ENCODE assay signal across 22 cellular contexts in the genomic region with DNA sequence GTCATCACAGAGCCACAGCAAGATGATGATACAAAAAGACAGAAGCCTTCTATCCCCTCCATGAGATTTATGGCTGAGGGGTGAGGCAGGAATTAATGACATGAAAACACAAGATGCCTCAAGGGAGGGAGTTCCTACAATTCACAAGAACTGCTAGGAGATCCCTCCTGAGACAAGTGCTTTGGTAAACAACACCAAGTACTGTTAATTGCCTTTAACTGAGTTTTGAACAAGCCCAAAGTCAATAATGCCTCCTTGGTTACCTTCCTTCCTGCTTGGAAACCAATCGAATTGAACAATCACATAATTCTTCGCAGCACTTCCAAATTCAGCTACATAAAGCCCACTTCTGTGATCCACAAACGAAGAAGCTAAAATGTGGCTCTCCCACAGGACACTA. TPM values are rescaled to one million over a fixed set of nuclear protein-coding genes. Genes with fewer than 3 reads are reported as not detected.
A peak's percentile ranks its signal among the peaks of the same experiment; 100 is the strongest.
DNase-seq lines count a peak whose midpoint lies in the region; ATAC-seq and TF ChIP-seq lines count a peak whose summit lies in the region.
"Had no signal": no experiment of that assay in that cellular context is flagged by ENCODE, and none has a peak within 500 bp of the region (broad histone marks: within the 10 kb centered on the region; RNA-seq: fewer than 3 reads in every experiment).

No MANE protein-coding gene starts in this region.

- 0 out of 2 replicates have a peak, but pooled peaks cover 3% of the 10 kb centered on the region for H3K9me2 ChIP-seq in GM23338 (ENCODE audit: insufficient read depth)

- H3K4me3 Mint-ChIP-seq in GM23338 (no peak overlapping the region), T-helper 17 cell (no peak overlapping the region)
- H3K4me3 Mint-ChIP-seq: CD4-positive, CD25-positive, alpha-beta regulatory T cell; T-helper 2 cell treated with Interferon-gamma antibody and Interleukin-4, amounts not matched to agents 5 μg/mL and 100 μg/mL, for 36 hours had no signal

- no peak for TF ChIP-seq CTCF in GM23338 (conservative IDR thresholded peaks at IDR 0.05; ENCODE audit: low read depth in 2 of 2)
- TF ChIP-seq CTCF in GM20000 (IDR thresholded peaks at IDR 0.05; ENCODE audit: extremely low read depth, missing control alignments) = no peak

- H3K4me2 ChIP-seq in GM23338 = peak overlapping the region; percentile 27; the same call in 1 of the 2 replicates

- no peaks in the 10 kb centered on the region for H3K9me3 ChIP-seq in T-helper 17 cell (ENCODE audit: control insufficient read depth, low read length, poor library complexity, severe bottlenecking)
- H3K9me3 ChIP-seq: HAP-1, Peyer's patch had no signal

- H3K4me3 ChIP-seq in GM23338 = no peak overlapping the region
- H3K4me3 ChIP-seq: GM23248, HAP-1, Peyer's patch had no signal

- peaks cover 4% of the 10 kb centered on the region for H3K27me3 Mint-ChIP-seq in GM23338 (ENCODE audit: insufficient read depth, low read depth, poor library complexity)
- peaks cover 35% of the 10 kb centered on the region for H3K27me3 Mint-ChIP-seq in T-helper 17 cell

- H3K27ac Mint-ChIP-seq in GM23338 (no peak overlapping the region), T-helper 17 cell (no peak overlapping the region)
- H3K27ac Mint-ChIP-seq: CD4-positive, CD25-positive, alpha-beta regulatory T cell; T-helper 2 cell treated with Interferon-gamma antibody and Interleukin-4, amounts not matched to agents 5 μg/mL and 100 μg/mL, for 36 hours had no signal

- H4K20me1 ChIP-seq in GM23338 (replicated peaks; ENCODE audit: insufficient read depth) = peaks cover 95% of the 10 kb centered on the region

- H3K27ac ChIP-seq in GM23338 (ENCODE audit: low read depth) = no peak overlapping the region
- H3K27ac ChIP-seq: GM23248, Peyer's patch had no signal

- H3K4me1 ChIP-seq in GM23338 (ENCODE audit: insufficient read depth) = peaks cover 66% of the 10 kb centered on the region
- H3K4me1 ChIP-seq: Peyer's patch had no signal

- H3K9me3 Mint-ChIP-seq in GM23338 = no peaks in the 10 kb centered on the region
- H3K9me3 Mint-ChIP-seq: T-helper 2 cell treated with Interferon-gamma antibody and Interleukin-4, amounts not matched to agents 5 μg/mL and 100 μg/mL, for 36 hours had no signal

- H3K36me3 Mint-ChIP-seq in GM23338 (ENCODE audit: low read depth) (peaks cover 4% of the 10 kb centered on the region), T-helper 17 cell (ENCODE audit: low read depth) (no peaks in the 10 kb centered on the region)
- H3K36me3 Mint-ChIP-seq: CD4-positive, CD25-positive, alpha-beta regulatory T cell had no signal

- H3F3A ChIP-seq in GM23338 (replicated peaks; ENCODE audit: low read depth) = no peaks in the 10 kb centered on the region

- H3K79me2 ChIP-seq in GM23338 (replicated peaks; ENCODE audit: insufficient read depth) = peaks cover 100% of the 10 kb centered on the region

- no peaks in the 10 kb centered on the region for H3K27me3 ChIP-seq in GM23338 (ENCODE audit: insufficient read depth)
- H3K27me3 ChIP-seq: Peyer's patch had no signal

- no peak overlapping the region for H2AFZ ChIP-seq in GM23338
- H2AFZ ChIP-seq: GM23248 had no signal

- H3K36me3 ChIP-seq in GM23338 (ENCODE audit: insufficient read depth) = no peaks in the 10 kb centered on the region
- H3K36me3 ChIP-seq: HAP-1, Peyer's patch had no signal

- H3K4me1 Mint-ChIP-seq in GM23338 (peaks cover 52% of the 10 kb centered on the region), T-helper 17 cell (no peaks in the 10 kb centered on the region)
- H3K4me1 Mint-ChIP-seq: CD4-positive, CD25-positive, alpha-beta regulatory T cell had no signal

- ATAC-seq in GM23338 (no peak), GM21367 (IDR thresholded peaks at IDR 0.05; ENCODE audit: unreplicated experiment) (no peak), T-helper 17 cell (no peak)
- ATAC-seq: SK-N-SH treated with all-trans-retinoic acid at 6 μM for 48 hours had no signal

- DNase-seq in DMS79 (lab: John Stamatoyannopoulos, UW) (peak; percentile 89), GM23338 (ENCODE audit: low spot score) (no peak), NCI-H187 (lab: John Stamatoyannopoulos, UW) (peak; percentile 69 to 85), NCI-H345 (lab: John Stamatoyannopoulos, UW) (peak; percentile 36), GM20000 (ENCODE audit: low spot score) (no peak), T-helper 17 cell (no peak), glomerular visceral epithelial cell (ENCODE audit: extremely low spot score) (no peak)
- DNase-seq: CD4-positive, CD25-positive, alpha-beta regulatory T cell; EL; GF-D8; GM23248; KG1; NCI-H1092; NCI-H1930; NCI-H526; Peyer's patch had no signal

TF ChIP-seq in GM23338, 12 proteins besides CTCF, POLR2A, EP300 and RAD21 (continues in another document):
- TF ChIP-seq NANOG (IDR thresholded peaks at IDR 0.05; ENCODE audit: borderline replicate concordance) = no peak
- no peak for TF ChIP-seq STAT1 (IDR thresholded peaks at IDR 0.05; ENCODE audit: unreplicated experiment)
- TF ChIP-seq, protein P1, sequence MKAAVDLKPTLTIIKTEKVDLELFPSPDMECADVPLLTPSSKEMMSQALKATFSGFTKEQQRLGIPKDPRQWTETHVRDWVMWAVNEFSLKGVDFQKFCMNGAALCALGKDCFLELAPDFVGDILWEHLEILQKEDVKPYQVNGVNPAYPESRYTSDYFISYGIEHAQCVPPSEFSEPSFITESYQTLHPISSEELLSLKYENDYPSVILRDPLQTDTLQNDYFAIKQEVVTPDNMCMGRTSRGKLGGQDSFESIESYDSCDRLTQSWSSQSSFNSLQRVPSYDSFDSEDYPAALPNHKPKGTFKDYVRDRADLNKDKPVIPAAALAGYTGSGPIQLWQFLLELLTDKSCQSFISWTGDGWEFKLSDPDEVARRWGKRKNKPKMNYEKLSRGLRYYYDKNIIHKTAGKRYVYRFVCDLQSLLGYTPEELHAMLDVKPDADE (IDR thresholded peaks at IDR 0.05) = no peak
- TF ChIP-seq POLR2AphosphoS5 (IDR thresholded peaks at IDR 0.05; ENCODE audit: low read depth) = no peak
- TF ChIP-seq ZNF331 (CRISPR knock-in tag; IDR thresholded peaks at IDR 0.05; ENCODE audit: low read depth) = no peak
- no peak for TF ChIP-seq JUNB (IDR thresholded peaks at IDR 0.05; ENCODE audit: unreplicated experiment)
- TF ChIP-seq, protein P2, sequence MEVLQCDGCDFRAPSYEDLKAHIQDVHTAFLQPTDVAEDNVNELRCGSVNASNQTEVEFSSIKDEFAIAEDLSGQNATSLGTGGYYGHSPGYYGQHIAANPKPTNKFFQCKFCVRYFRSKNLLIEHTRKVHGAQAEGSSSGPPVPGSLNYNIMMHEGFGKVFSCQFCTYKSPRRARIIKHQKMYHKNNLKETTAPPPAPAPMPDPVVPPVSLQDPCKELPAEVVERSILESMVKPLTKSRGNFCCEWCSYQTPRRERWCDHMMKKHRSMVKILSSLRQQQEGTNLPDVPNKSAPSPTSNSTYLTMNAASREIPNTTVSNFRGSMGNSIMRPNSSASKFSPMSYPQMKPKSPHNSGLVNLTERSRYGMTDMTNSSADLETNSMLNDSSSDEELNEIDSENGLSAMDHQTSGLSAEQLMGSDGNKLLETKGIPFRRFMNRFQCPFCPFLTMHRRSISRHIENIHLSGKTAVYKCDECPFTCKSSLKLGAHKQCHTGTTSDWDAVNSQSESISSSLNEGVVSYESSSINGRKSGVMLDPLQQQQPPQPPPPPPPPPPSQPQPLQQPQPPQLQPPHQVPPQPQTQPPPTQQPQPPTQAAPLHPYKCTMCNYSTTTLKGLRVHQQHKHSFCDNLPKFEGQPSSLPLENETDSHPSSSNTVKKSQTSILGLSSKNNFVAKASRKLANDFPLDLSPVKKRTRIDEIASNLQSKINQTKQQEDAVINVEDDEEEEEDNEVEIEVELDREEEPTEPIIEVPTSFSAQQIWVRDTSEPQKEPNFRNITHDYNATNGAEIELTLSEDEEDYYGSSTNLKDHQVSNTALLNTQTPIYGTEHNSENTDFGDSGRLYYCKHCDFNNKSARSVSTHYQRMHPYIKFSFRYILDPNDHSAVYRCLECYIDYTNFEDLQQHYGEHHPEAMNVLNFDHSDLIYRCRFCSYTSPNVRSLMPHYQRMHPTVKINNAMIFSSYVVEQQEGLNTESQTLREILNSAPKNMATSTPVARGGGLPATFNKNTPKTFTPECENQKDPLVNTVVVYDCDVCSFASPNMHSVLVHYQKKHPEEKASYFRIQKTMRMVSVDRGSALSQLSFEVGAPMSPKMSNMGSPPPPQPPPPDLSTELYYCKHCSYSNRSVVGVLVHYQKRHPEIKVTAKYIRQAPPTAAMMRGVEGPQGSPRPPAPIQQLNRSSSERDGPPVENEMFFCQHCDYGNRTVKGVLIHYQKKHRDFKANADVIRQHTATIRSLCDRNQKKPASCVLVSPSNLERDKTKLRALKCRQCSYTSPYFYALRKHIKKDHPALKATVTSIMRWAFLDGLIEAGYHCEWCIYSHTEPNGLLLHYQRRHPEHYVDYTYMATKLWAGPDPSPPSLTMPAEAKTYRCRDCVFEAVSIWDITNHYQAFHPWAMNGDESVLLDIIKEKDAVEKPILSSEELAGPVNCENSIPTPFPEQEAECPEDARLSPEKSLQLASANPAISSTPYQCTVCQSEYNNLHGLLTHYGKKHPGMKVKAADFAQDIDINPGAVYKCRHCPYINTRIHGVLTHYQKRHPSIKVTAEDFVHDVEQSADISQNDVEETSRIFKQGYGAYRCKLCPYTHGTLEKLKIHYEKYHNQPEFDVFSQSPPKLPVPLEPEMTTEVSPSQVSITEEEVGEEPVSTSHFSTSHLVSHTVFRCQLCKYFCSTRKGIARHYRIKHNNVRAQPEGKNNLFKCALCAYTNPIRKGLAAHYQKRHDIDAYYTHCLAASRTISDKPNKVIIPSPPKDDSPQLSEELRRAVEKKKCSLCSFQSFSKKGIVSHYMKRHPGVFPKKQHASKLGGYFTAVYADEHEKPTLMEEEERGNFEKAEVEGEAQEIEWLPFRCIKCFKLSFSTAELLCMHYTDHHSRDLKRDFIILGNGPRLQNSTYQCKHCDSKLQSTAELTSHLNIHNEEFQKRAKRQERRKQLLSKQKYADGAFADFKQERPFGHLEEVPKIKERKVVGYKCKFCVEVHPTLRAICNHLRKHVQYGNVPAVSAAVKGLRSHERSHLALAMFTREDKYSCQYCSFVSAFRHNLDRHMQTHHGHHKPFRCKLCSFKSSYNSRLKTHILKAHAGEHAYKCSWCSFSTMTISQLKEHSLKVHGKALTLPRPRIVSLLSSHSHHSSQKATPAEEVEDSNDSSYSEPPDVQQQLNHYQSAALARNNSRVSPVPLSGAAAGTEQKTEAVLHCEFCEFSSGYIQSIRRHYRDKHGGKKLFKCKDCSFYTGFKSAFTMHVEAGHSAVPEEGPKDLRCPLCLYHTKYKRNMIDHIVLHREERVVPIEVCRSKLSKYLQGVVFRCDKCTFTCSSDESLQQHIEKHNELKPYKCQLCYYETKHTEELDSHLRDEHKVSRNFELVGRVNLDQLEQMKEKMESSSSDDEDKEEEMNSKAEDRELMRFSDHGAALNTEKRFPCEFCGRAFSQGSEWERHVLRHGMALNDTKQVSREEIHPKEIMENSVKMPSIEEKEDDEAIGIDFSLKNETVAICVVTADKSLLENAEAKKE (CRISPR knock-in tag; IDR thresholded peaks at IDR 0.05) = no peak

RNA-seq across cellular contexts. Expression of a gene that starts 14.0 kb away (rescaled TPM):
- 138 and 223 TPM in 2 replicates for total RNA-seq in GM23338 (2014; rRNA removed; shearing (Covaris generic))
- 34.6 and 40.2 TPM in 2 replicates for polyA plus RNA-seq in GM23338 (2016; fragmentation: Nextera tagmentation; extraction: Ambion mirVana)
- total RNA-seq in T-helper 17 cell = 1 to 10 TPM in 1 of 2 donors, under 1 TPM in 1; 0.34 to 1.3 TPM
- total RNA-seq: GM23248 had no signal
- polyA plus RNA-seq: BJ, GM23248 had no signal

RNA-seq across cellular contexts. Expression of a gene that starts 36.5 kb away (rescaled TPM):
- total RNA-seq in GM23338 (2014; rRNA removed; shearing (Covaris generic)) = not detected in 2 replicates
- not detected in 2 replicates for polyA plus RNA-seq in GM23338 (2016; fragmentation: Nextera tagmentation; extraction: Ambion mirVana)
- not detected for total RNA-seq in T-helper 17 cell
- total RNA-seq: CD4-positive, CD25-positive, alpha-beta regulatory T cell; GM23248; HT1080; Peyer's patch had no signal
- polyA plus RNA-seq: BJ; CD4-positive, CD25-positive, alpha-beta regulatory T cell; GM23248 had no signal

Comparison
In these comparisons a context has a peak if more than half of its experiments do, and no peak if none do; other contexts are left out.
1. DNase-seq: peak in DMS79 (single experiment), NCI-H187 (2 of 2) and NCI-H345 (single experiment); none in GM23338 (single experiment), GM20000 (single experiment), T-helper 17 cell (0 of 3) and glomerular visceral epithelial cell (single experiment).
2. RNA of a gene that starts 14.0 kb away (total RNA-seq): 138 to 223 TPM in GM23338; 0.34 to 1.3 TPM in T-helper 17 cell; every median in the first group is over 10 times any median in the second.